ENCODE assay signal across 1 cellular context in genomic region chr3:16789344-16790100, GRCh38.
TF ChIP-seq lines count a peak whose summit lies in the region.

No MANE protein-coding gene starts in this region.

TF ChIP-seq in WTC11, 78 proteins besides CTCF, POLR2A, EP300 and RAD21 (continued from another document):
- TF ChIP-seq ZNF532 (CRISPR knock-in tag; IDR thresholded peaks at IDR 0.05; ENCODE audit: borderline replicate concordance) (peak; percentile 54; the same call in 1 of the 2 replicates), ETV6 (CRISPR knock-in tag; IDR thresholded peaks at IDR 0.05) (0 out of 2 replicates have a peak, but pooled peaks have one; percentile 27), MAX (CRISPR knock-in tag; IDR thresholded peaks at IDR 0.05) (0 out of 2 replicates have a peak, but pooled peaks have one; percentile 31)
